In the genomic region with DNA sequence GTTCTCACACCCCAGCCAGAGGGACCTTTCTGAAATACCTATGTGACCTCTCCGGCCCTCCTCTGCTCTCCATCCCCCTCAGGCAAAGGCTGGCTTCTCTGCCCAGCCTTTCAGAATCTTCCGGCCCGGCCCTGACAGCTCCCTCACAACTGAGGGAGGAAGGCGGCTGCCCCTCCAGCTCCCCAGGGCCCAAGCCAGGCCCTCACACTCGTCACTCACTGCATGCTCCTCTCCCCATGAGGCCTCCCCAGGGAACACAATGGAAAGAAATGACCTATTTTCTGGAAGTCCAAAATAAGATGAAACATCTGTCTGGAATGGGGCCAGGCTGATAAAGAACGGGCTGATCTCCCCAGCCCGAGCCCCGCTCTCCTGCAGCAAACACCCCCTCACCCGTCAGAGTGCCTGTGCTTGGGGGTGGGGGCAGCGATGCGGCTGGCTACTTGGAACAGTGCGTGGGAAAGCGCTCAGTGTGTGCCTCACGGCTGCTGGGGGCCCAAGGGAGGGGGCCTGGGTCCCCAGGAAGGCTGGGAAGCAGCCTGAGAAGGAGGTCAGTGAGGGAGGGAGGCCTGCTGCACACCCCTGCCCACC, we compare ENCODE assay signal across 10 cellular contexts. TPM values are rescaled to one million over a fixed set of nuclear protein-coding genes. Genes with fewer than 3 reads are reported as not detected.
A peak's percentile ranks its signal among the peaks of the same experiment; 100 is the strongest.
DNase-seq lines count a peak whose midpoint lies in the region; FAIRE-seq and TF ChIP-seq lines count a peak whose summit lies in the region.
"Had no signal": no experiment of that assay in that cellular context is flagged by ENCODE, and none has a peak within 500 bp of the region (broad histone marks: within the 10 kb centered on the region; RNA-seq: fewer than 3 reads in every experiment).

No MANE protein-coding gene starts in this region.

- H3K9me3 ChIP-seq in small intestine (ENCODE audit: control insufficient read depth, low read depth), result no peaks in the 10 kb centered on the region

- H3K27me3 ChIP-seq in layer of hippocampus (ENCODE audit: control insufficient read depth, insufficient read depth, low read length) (no peaks in the 10 kb centered on the region), small intestine (ENCODE audit: control insufficient read depth in 2 of 2, insufficient read depth in 2 of 2, low read length in 2 of 2) (no peaks in the 10 kb centered on the region)

- H3K4me3 ChIP-seq in cardiac fibroblast (replicated peaks in 1 of 2; ENCODE audit: low read depth in 2 of 2, low read length in 2 of 2) (peak overlapping the region in 1 of 2 donors; percentile 32), small intestine (ENCODE audit: low read depth in 1 of 2, low read length in 2 of 2) (no peak overlapping the region)

- peak overlapping the region; percentile 69 for H3K27ac ChIP-seq in layer of hippocampus (ENCODE audit: low read depth, low read length)
- H3K27ac ChIP-seq in small intestine (ENCODE audit: low read depth in 1 of 2, low read length in 1 of 2), result peak overlapping the region; percentile 16 to 82

- TF ChIP-seq CTCF in cardiac fibroblast (IDR thresholded peaks at IDR 0.05; ENCODE audit: low read depth, low read length), result no peak

- H3K4me1 ChIP-seq in small intestine (ENCODE audit: control insufficient read depth in 2 of 2, insufficient read depth in 1 of 2, low read depth in 1 of 2, low read length in 1 of 2), result no peaks in the 10 kb centered on the region

- H3K36me3 ChIP-seq in small intestine (ENCODE audit: control insufficient read depth in 2 of 2, insufficient read depth in 2 of 2, low read length in 2 of 2), result no peaks in the 10 kb centered on the region

- DNase-seq in GM03348 (ENCODE audit: low spot score) (peak; percentile 68), cardiac fibroblast (ENCODE audit: low read depth in 2 of 2) (peak; percentile 89 to 96), small intestine (no peak), NCI-H226 (no peak), DMS79 (lab: John Stamatoyannopoulos, UW) (no peak), NCI-H1092 treated with DMSO at 0.1 percent for 48 hours (lab: John Stamatoyannopoulos, UW) (no peak)
- no peak for DNase-seq in activated naive CD4-positive, alpha-beta T cell (lab: John Stamatoyannopoulos, UW)
- DNase-seq: activated CD4-positive, alpha-beta T cell treated with anti-CD3 and anti-CD28 coated beads, Interleukin-2, amount 50 U/mL, for 1 hour had no signal

- FAIRE-seq in small intestine (lab: Jason Lieb, UNC), result no peak
- FAIRE-seq: endothelial cell of umbilical vein had no signal

- WGBS in small intestine, 3 donors, result 57 to 77% (median 66%) methylated on average over 14 of the region's 14 CpGs

RNA-seq across cellular contexts. Expression of a gene that starts 11.3 kb away (rescaled TPM):
- 10 to 100 TPM in 1 of 3 donors, 1 to 10 TPM in 1, under 1 TPM in 1; 0.45 to 31.6 (median 1.6) TPM for polyA plus RNA-seq in small intestine

RNA-seq across cellular contexts. Expression of a gene that starts 22.3 kb away (rescaled TPM):
- 100 to 1,000 TPM; 205 to 238 (median 219) TPM for polyA plus RNA-seq in small intestine
- polyA plus RNA-seq: endothelial cell of umbilical vein had no signal

RNA-seq across cellular contexts. Expression of a gene that starts 45.6 kb away (rescaled TPM):
- polyA plus RNA-seq in small intestine, result 1 to 10 TPM in 2 of 3 donors, under 1 TPM in 1; 0.81 to 2.6 (median 1.8) TPM
- polyA plus RNA-seq: endothelial cell of umbilical vein had no signal

RNA-seq across cellular contexts. Expression of a gene that starts 58.0 kb away (rescaled TPM):
- 1 to 10 TPM; 4.1 to 7.2 (median 4.9) TPM for polyA plus RNA-seq in small intestine
- polyA plus RNA-seq: endothelial cell of umbilical vein had no signal

Comparison
In these comparisons a context has a peak if more than half of its experiments do, and no peak if none do; other contexts are left out.
1. DNase-seq: peak in GM03348 (single experiment) and cardiac fibroblast (2 of 2); none in small intestine (single experiment), NCI-H226 (single experiment), DMS79 (single experiment), activated naive CD4-positive, alpha-beta T cell (0 of 4) and NCI-H1092 treated with DMSO at 0.1 percent for 48 hours (single experiment).